19 cellular contexts compared by ENCODE assay signal in genomic region chr13:24495151-24495729, GRCh38.
"Had no signal": no experiment of that assay in that cellular context is flagged by ENCODE, and none has a peak within 500 bp of the region (broad histone marks: within the 10 kb centered on the region; RNA-seq: fewer than 3 reads in every experiment).

No MANE protein-coding gene starts in this region.

- H3K9me3 Mint-ChIP-seq: activated B cell treated with CpG ODN at 0.5 μM for 24 hours; activated CD4-positive, alpha-beta T cell treated with anti-CD3 and anti-CD28 coated beads, Interleukin-2, amount 10 ng/mL, durations not matched to agents 24 days and 14 days; activated naive CD4-positive, alpha-beta T cell treated with anti-CD3 and anti-CD28 coated beads for 36 hours; activated T-cell treated with anti-CD3 and anti-CD28 coated beads, Interleukin-2, amount 50 U/mL, for 24 hours; activated T-helper 2 cell treated with anti-CD3 and anti-CD28 coated beads, Interferon-gamma antibody, Interleukin-2, Interleukin-4, amounts not matched to agents 10 μg/mL and 5 μg/mL and 100 μg/mL, durations not matched to agents 14 hours and 24 hours and 36 hours; nephron; stimulated activated naive B cell treated with anti-CD40 and anti-IgM and Interleukin-4, amounts not matched to agents 10 μg/mL and 1 μg/mL and 100 μg/mL, for 72 hours; T-helper 2 cell treated with Interferon-gamma antibody and Interleukin-4, amounts not matched to agents 5 μg/mL and 100 μg/mL, for 36 hours had no signal

- H3K4me1 Mint-ChIP-seq: activated B cell treated with CpG ODN at 0.5 μM for 24 hours; activated CD4-positive, alpha-beta T cell treated with anti-CD3 and anti-CD28 coated beads, Interleukin-2, amount 10 ng/mL, durations not matched to agents 24 days and 14 days; nephron; stimulated activated naive B cell treated with anti-CD40 and anti-IgM and Interleukin-4, amounts not matched to agents 10 μg/mL and 1 μg/mL and 100 μg/mL, for 72 hours had no signal

- H3K27ac Mint-ChIP-seq: activated B cell treated with CpG ODN at 0.5 μM for 24 hours; activated CD4-positive, alpha-beta T cell treated with anti-CD3 and anti-CD28 coated beads, Interleukin-2, amount 10 ng/mL, durations not matched to agents 24 days and 14 days; activated CD8-positive, alpha-beta T cell treated with anti-CD3 and anti-CD28 coated beads, Interleukin-2, amount 10 ng/mL, durations not matched to agents 7 days and 5 days; activated naive CD4-positive, alpha-beta T cell treated with anti-CD3 and anti-CD28 coated beads for 36 hours; activated T-helper 2 cell treated with anti-CD3 and anti-CD28 coated beads, Interferon-gamma antibody, Interleukin-2, Interleukin-4, amounts not matched to agents 10 μg/mL and 5 μg/mL and 100 μg/mL, durations not matched to agents 14 hours and 24 hours and 36 hours; nephron; stimulated activated naive B cell treated with anti-CD40 and anti-IgM and Interleukin-4, amounts not matched to agents 10 μg/mL and 1 μg/mL and 100 μg/mL, for 72 hours; T-helper 2 cell treated with Interferon-gamma antibody and Interleukin-4, amounts not matched to agents 5 μg/mL and 100 μg/mL, for 36 hours had no signal

- H3K27ac ChIP-seq: brain microvascular endothelial cell, coronary artery, lower lobe of right lung had no signal

- H3K4me3 Mint-ChIP-seq: activated B cell treated with CpG ODN at 0.5 μM for 24 hours; activated CD4-positive, alpha-beta T cell treated with anti-CD3 and anti-CD28 coated beads, Interleukin-2, amount 10 ng/mL, durations not matched to agents 24 days and 14 days; activated CD8-positive, alpha-beta T cell treated with anti-CD3 and anti-CD28 coated beads, Interleukin-2, amount 10 ng/mL, durations not matched to agents 7 days and 5 days; activated naive CD4-positive, alpha-beta T cell treated with anti-CD3 and anti-CD28 coated beads for 36 hours; activated T-cell treated with anti-CD3 and anti-CD28 coated beads, Interleukin-2, amount 50 U/mL, for 24 hours; nephron; stimulated activated naive B cell treated with anti-CD40 and anti-IgM and Interleukin-4, amounts not matched to agents 10 μg/mL and 1 μg/mL and 100 μg/mL, for 72 hours; T-helper 2 cell treated with Interferon-gamma antibody and Interleukin-4, amounts not matched to agents 5 μg/mL and 100 μg/mL, for 36 hours had no signal

- DNase-seq: activated B cell treated with CpG ODN at 0.5 μM for 24 hours; activated CD4-positive, alpha-beta T cell treated with anti-CD3 and anti-CD28 coated beads, Interleukin-2, amount 10 ng/mL, durations not matched to agents 24 days and 14 days; activated CD8-positive, alpha-beta T cell treated with anti-CD3 and anti-CD28 coated beads, Interleukin-2, amount 10 ng/mL, durations not matched to agents 7 days and 5 days; activated naive CD4-positive, alpha-beta T cell treated with anti-CD3 and anti-CD28 coated beads for 36 hours; activated T-cell treated with anti-CD3 and anti-CD28 coated beads, Interleukin-2, amount 50 U/mL, for 24 hours; aorta; brain microvascular endothelial cell; erythroblast; left cardiac atrium; lower lobe of right lung; midbrain; nucleus accumbens; retina; stimulated activated naive B cell treated with anti-CD40 and anti-IgM and Interleukin-4, amounts not matched to agents 10 μg/mL and 1 μg/mL and 100 μg/mL, for 72 hours had no signal

- H3K27me3 Mint-ChIP-seq: activated B cell treated with CpG ODN at 0.5 μM for 24 hours; activated CD4-positive, alpha-beta T cell treated with anti-CD3 and anti-CD28 coated beads, Interleukin-2, amount 10 ng/mL, durations not matched to agents 24 days and 14 days; activated T-cell treated with anti-CD3 and anti-CD28 coated beads, Interleukin-2, amount 50 U/mL, for 24 hours; stimulated activated naive B cell treated with anti-CD40 and anti-IgM and Interleukin-4, amounts not matched to agents 10 μg/mL and 1 μg/mL and 100 μg/mL, for 72 hours had no signal

- FAIRE-seq: urothelium cell line had no signal
